In the genomic region with DNA sequence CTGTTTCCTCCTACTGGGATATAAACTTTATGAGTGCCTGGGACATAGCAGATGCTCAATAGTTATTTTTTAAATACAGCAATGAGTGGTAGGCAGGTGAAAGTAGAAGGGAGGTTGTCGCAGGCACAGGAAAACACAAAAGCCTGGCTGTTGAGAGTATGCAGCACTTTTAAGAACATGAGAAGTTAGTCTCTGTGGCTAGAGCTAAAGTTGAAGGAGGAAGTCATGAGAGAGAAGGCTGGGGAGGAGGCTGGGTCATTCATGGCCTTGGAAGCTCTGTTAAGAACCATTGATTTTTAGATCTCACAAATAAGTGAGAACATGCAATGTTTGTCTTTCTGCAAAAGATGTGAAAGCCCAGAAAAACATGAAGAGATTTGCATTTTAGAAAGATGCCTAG, we compare ENCODE assay signal across 18 cellular contexts.
"Had no signal": no experiment of that assay in that cellular context is flagged by ENCODE, and none has a peak within 500 bp of the region (broad histone marks: within the 10 kb centered on the region; RNA-seq: fewer than 3 reads in every experiment).

No MANE protein-coding gene starts in this region.

- H3K9me3 Mint-ChIP-seq: activated CD4-positive, alpha-beta memory T cell treated with anti-CD3 and anti-CD28 coated beads for 36 hours; dendritic cell treated with granulocyte-macrophage colony-stimulating factor and Interleukin-4, amounts not matched to agents 40 ng/mL and 50 ng/mL, for 4 days; effector memory CD8-positive, alpha-beta T cell; type B pancreatic cell; WTC11 had no signal

- H3K27me3 ChIP-seq: brain microvascular endothelial cell, gastrocnemius medialis, spleen, suprapubic skin had no signal

- ATAC-seq: effector memory CD8-positive, alpha-beta T cell; gastrocnemius medialis; sciatic nerve; WTC11 had no signal

- H3K27ac ChIP-seq: brain microvascular endothelial cell, epithelial cell of prostate, gastrocnemius medialis, left ventricle myocardium inferior, spleen, suprapubic skin had no signal

- H3K4me1 ChIP-seq: gastrocnemius medialis, left ventricle myocardium inferior, spleen, suprapubic skin had no signal

- DNase-seq: activated CD4-positive, alpha-beta memory T cell treated with anti-CD3 and anti-CD28 coated beads for 36 hours; activated T-cell treated with anti-CD3 and anti-CD28 coated beads, Interleukin-2, amount 50 U/mL, for 48 hours; brain microvascular endothelial cell; effector memory CD8-positive, alpha-beta T cell; gastrocnemius medialis; islet precursor cell; left ventricle myocardium inferior; mesendoderm; spleen; stimulated activated CD4-positive, alpha-beta T cell treated with anti-CD3 and anti-CD28 coated beads, Interleukin-1b, Interleukin-23, amount 100 ng/mL, for 48 hours; T1000 had no signal

- H3K36me3 Mint-ChIP-seq: activated CD4-positive, alpha-beta memory T cell treated with anti-CD3 and anti-CD28 coated beads for 36 hours; activated naive CD8-positive, alpha-beta T cell; type B pancreatic cell; WTC11 had no signal

- H3K4me3 Mint-ChIP-seq: activated CD4-positive, alpha-beta memory T cell treated with anti-CD3 and anti-CD28 coated beads for 36 hours; activated naive CD8-positive, alpha-beta T cell; dendritic cell treated with granulocyte-macrophage colony-stimulating factor and Interleukin-4, amounts not matched to agents 40 ng/mL and 50 ng/mL, for 4 days; effector memory CD8-positive, alpha-beta T cell; type B pancreatic cell; WTC11 had no signal

- H3K36me3 ChIP-seq: brain microvascular endothelial cell, gastrocnemius medialis, left ventricle myocardium inferior, suprapubic skin had no signal

- H3K9me3 ChIP-seq: gastrocnemius medialis, left ventricle myocardium inferior, spleen, suprapubic skin had no signal

- H3K4me3 ChIP-seq: gastrocnemius medialis, left ventricle myocardium inferior, spleen, suprapubic skin had no signal

- H3K27me3 Mint-ChIP-seq: activated CD4-positive, alpha-beta memory T cell treated with anti-CD3 and anti-CD28 coated beads for 36 hours; activated naive CD8-positive, alpha-beta T cell; dendritic cell treated with granulocyte-macrophage colony-stimulating factor and Interleukin-4, amounts not matched to agents 40 ng/mL and 50 ng/mL, for 4 days; type B pancreatic cell had no signal

- H3K27ac Mint-ChIP-seq: activated CD4-positive, alpha-beta memory T cell treated with anti-CD3 and anti-CD28 coated beads for 36 hours; activated naive CD8-positive, alpha-beta T cell; dendritic cell treated with granulocyte-macrophage colony-stimulating factor and Interleukin-4, amounts not matched to agents 40 ng/mL and 50 ng/mL, for 4 days; effector memory CD8-positive, alpha-beta T cell; type B pancreatic cell; WTC11 had no signal
